1 cellular context compared by ENCODE assay signal in the genomic region with DNA sequence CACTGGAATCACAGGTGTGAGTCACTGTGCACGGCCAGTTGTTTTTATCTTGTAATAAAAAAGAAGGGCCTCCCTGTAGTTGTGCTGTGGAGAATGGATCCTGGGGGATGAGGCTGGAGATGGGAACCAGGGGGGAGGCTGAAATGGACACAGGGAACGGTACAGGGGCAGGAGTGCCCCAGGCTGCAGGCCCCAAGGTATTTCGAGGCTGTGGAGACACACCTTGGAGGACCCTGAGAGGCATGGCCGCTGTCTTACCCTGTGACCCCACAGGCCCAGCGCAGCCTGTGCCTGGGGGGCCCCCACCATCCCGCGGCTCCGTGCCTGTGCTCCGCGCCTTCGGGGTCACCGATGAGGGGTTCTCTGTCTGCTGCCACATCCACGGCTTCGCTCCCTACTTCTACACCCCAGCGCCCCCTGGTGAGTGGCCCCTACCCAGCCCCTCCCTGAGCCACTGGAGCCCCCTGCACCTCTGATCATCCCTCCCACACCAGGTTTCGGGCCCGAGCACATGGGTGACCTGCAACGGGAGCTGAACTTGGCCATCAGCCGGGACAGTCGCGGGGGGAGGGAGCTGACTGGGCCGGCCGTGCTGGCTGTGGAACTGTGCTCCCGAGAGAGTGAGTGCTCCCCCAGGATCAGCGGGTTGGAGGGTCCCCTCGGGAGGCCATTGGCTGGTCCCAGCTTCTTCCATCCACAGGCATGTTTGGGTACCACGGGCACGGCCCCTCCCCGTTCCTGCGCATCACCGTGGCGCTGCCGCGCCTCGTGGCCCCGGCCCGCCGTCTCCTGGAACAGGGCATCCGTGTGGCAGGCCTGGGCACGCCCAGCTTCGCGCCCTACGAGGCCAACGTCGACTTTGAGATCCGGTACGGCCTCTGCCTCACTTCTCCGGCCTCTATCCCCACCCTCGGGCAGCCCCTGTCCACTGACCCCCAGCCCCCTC.
TF ChIP-seq lines count a peak whose summit lies in the region.

No MANE protein-coding gene starts in this region.

TF ChIP-seq in endothelial cell of umbilical vein, 7 proteins besides CTCF, POLR2A, EP300 and RAD21:
- no peak for TF ChIP-seq JUN (IDR thresholded peaks at IDR 0.05; ENCODE audit: borderline replicate concordance, insufficient read depth, insufficient read length, low read depth)
- TF ChIP-seq POLR2AphosphoS5 (IDR thresholded peaks at IDR 0.05; ENCODE audit: insufficient read depth, low read depth, low read length), result no peak
- TF ChIP-seq EZH2 (IDR thresholded peaks at IDR 0.05; ENCODE audit: borderline replicate concordance, low read depth, low read length, severe bottlenecking), result no peak
- TF ChIP-seq, protein P1, sequence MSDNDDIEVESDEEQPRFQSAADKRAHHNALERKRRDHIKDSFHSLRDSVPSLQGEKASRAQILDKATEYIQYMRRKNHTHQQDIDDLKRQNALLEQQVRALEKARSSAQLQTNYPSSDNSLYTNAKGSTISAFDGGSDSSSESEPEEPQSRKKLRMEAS (IDR thresholded peaks at IDR 0.05; ENCODE audit: insufficient read depth, insufficient read length), result no peak
- no peak for TF ChIP-seq MYC (IDR thresholded peaks at IDR 0.05; ENCODE audit: low read depth, low read length)
- no peak for TF ChIP-seq FOS (IDR thresholded peaks at IDR 0.05; ENCODE audit: borderline replicate concordance, insufficient read depth, low read length)
- TF ChIP-seq GATA2 (IDR thresholded peaks at IDR 0.05; ENCODE audit: insufficient read depth, insufficient read length, low read depth, low read length), result no peak
